8 cellular contexts compared by ENCODE assay signal in the genomic region with DNA sequence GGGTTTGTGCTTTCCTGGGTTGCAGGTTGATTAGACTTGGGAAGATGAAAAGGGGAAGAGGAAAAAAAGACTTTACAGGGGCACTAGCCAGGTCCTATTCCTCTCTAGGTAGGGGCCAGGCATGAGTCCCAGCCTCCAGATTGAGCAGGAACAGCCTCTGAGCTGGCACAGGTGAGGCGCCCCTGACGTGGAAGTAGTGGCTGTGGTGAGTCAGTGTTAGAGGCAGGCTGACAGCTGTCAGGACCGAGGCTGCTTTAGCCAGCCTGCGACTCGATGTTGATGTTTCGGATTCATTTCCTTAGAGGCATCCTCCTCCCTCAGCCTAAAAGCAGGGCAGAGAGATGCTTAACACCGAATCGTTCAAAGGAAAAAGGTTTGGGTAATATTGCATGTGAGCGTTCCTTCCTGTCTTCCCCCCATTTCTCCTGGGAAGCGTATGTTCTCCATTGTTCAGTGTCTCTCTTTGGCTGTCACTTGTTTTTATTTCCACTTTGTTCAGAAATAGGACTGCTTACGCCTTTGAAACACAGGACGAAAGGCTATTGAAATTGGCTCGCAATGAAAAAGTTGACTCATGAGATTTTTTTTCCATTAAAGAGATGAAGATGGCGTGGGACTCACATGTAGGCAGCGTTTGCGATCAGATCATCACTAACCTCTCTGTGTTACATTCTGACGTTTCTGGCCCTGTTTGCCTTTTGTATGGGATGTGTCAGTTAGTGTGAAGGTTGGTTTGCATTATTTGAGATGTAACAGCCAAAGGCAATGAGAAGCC. TPM values are rescaled to one million over a fixed set of nuclear protein-coding genes. Genes with fewer than 3 reads are reported as not detected.
DNase-seq lines count a peak whose midpoint lies in the region; ATAC-seq and TF ChIP-seq lines count a peak whose summit lies in the region.

No MANE protein-coding gene starts in this region.

- intact Hi-C loops in left ventricle myocardium inferior (cut with micrococcal nuclease) = no loop called here
- intact Hi-C loops in spleen (cut with DNase I; ENCODE audit: low total_unique reads) = no loop called here

- DNase-seq in NCI-H2227 (lab: John Stamatoyannopoulos, UW; ENCODE audit: unreplicated experiment) (peak; percentile 6), NCI-H2227 treated with DMSO at 0.1 percent for 48 hours (lab: John Stamatoyannopoulos, UW) (no peak), RKO (ENCODE audit: low spot score) (peak; percentile 66), left ventricle myocardium inferior (no peak), spleen (peak; percentile 87), midbrain (lab: John Stamatoyannopoulos, UW) (no peak)
- DNase-seq in activated naive CD4-positive, alpha-beta T cell treated with anti-CD3 and anti-CD28 coated beads, Interleukin-2, amount 50 U/mL, for 16 hours = peak; percentile 78

- no peaks in the 10 kb centered on the region for H3K9me3 ChIP-seq in left ventricle myocardium inferior (replicated peaks)
- no peaks in the 10 kb centered on the region for H3K9me3 ChIP-seq in spleen

- H3K27ac ChIP-seq in left ventricle myocardium inferior (replicated peaks) = peak overlapping the region; percentile 77
- peak overlapping the region in 7 of 8 donors; percentile 87 to 98 (median 90) for H3K27ac ChIP-seq in spleen

- WGBS in spleen, 5 donors = 32 to 45% (median 41%) methylated on average over 17 of the region's 17 CpGs

- H3K4me1 ChIP-seq in left ventricle myocardium inferior (peaks cover 32% of the 10 kb centered on the region), spleen (peaks cover 21 to 72% (median 44%) of the 10 kb centered on the region in 6 donors)

- H3K4me3 ChIP-seq in left ventricle myocardium inferior = peak overlapping the region; percentile 86
- peak overlapping the region; percentile 63 to 90 (median 80) for H3K4me3 ChIP-seq in spleen

- H3K36me3 ChIP-seq in left ventricle myocardium inferior = no peaks in the 10 kb centered on the region
- H3K36me3 ChIP-seq in spleen = peaks cover 0 to 26% (median 4%) of the 10 kb centered on the region in 6 donors

- H3K27me3 ChIP-seq in left ventricle myocardium inferior (ENCODE audit: low read depth) (no peaks in the 10 kb centered on the region), spleen (replicated peaks in 1 of 7) (no peaks in the 10 kb centered on the region)

- ATAC-seq in HG03135 (IDR thresholded peaks at IDR 0.05; ENCODE audit: unreplicated experiment) = no peak

- TF ChIP-seq POLR2A in spleen (IDR thresholded peaks at IDR 0.05) = no peak

- no peak for TF ChIP-seq CTCF in left ventricle myocardium inferior (IDR thresholded peaks at IDR 0.05; ENCODE audit: borderline replicate concordance)
- TF ChIP-seq CTCF in spleen (IDR thresholded peaks at IDR 0.05 in 8 of 11, conservative IDR thresholded peaks at IDR 0.05 in 3 of 11) = no peak

RNA-seq across cellular contexts. Expression of a gene that starts 1.2 kb away (rescaled TPM):
- total RNA-seq in left ventricle myocardium inferior = 10.0 TPM
- total RNA-seq in spleen = 10 to 100 TPM; 21.4 to 30.0 (median 23.3) TPM
- 1 to 10 TPM; 1.7 to 6.0 (median 2.0) TPM for polyA plus RNA-seq in spleen

RNA-seq across cellular contexts. Expression of a gene that starts 17.5 kb away (rescaled TPM):
- 36.8 TPM for total RNA-seq in left ventricle myocardium inferior
- 10 to 100 TPM; 39.3 to 87.1 (median 52.3) TPM for total RNA-seq in spleen
- polyA plus RNA-seq in spleen = 10 to 100 TPM; 10.3 to 21.5 (median 16.0) TPM

Comparison
In these comparisons a context has a peak if more than half of its experiments do, and no peak if none do; other contexts are left out.
1. DNase-seq: peak in NCI-H2227 (single experiment), RKO (single experiment), activated naive CD4-positive, alpha-beta T cell treated with anti-CD3 and anti-CD28 coated beads, Interleukin-2, amount 50 U/mL, for 16 hours (single experiment) and spleen (single experiment); none in NCI-H2227 treated with DMSO at 0.1 percent for 48 hours (single experiment), left ventricle myocardium inferior (single experiment) and midbrain (single experiment).